22 cellular contexts compared by ENCODE assay signal in genomic region chr13:107642841-107643240, GRCh38.
DNase-seq lines count a peak whose midpoint lies in the region; ATAC-seq lines count a peak whose summit lies in the region.
"Had no signal": no experiment of that assay in that cellular context is flagged by ENCODE, and none has a peak within 500 bp of the region (broad histone marks: within the 10 kb centered on the region; RNA-seq: fewer than 3 reads in every experiment).

No MANE protein-coding gene starts in this region.

- no peak for ATAC-seq in HG03108 (IDR thresholded peaks at IDR 0.05; ENCODE audit: unreplicated experiment)
- ATAC-seq: activated CD8-positive, alpha-beta T cell treated with anti-CD3 and anti-CD28 coated beads, Interleukin-2, amount 10 ng/mL, durations not matched to agents 7 days and 5 days; effector memory CD8-positive, alpha-beta T cell; esophagus mucosa; left lobe of liver; sciatic nerve had no signal

- peak; percentile 7 for DNase-seq in Ammon's horn (ENCODE audit: low spot score)
- peak; percentile 81 for DNase-seq in DMS153 treated with DMSO at 0.1 percent for 48 hours (lab: John Stamatoyannopoulos, UW; ENCODE audit: unreplicated experiment)
- peak; percentile 46 for DNase-seq in NCI-H2081 treated with DMSO at 0.1 percent for 48 hours (lab: John Stamatoyannopoulos, UW)
- peak; percentile 46 to 52 for DNase-seq in cerebellar nuclear complex (lab: John Stamatoyannopoulos, UW)
- DNase-seq in NCI-H1417 treated with DMSO at 0.1 percent for 48 hours (lab: John Stamatoyannopoulos, UW) = no peak
- DNase-seq in head of caudate nucleus = no peak
- DNase-seq: activated CD8-positive, alpha-beta T cell treated with anti-CD3 and anti-CD28 coated beads, Interleukin-2, amount 10 ng/mL, durations not matched to agents 7 days and 5 days; aorta; cortex of kidney; effector memory CD8-positive, alpha-beta T cell; GM23248; immature natural killer cell; Karpas-422; mesenchymal stem cell; NCI-H526 treated with DMSO at 0.1 percent for 48 hours; stimulated activated CD4-positive, alpha-beta T cell treated with anti-CD3 and anti-CD28 coated beads, Interleukin-12 subunit alpha, Interleukin-12 subunit beta, amount 100 ng/mL, for 4 hours; stimulated activated CD4-positive, alpha-beta T cell treated with anti-CD3 and anti-CD28 coated beads, Interleukin-4, amount 100 ng/mL, for 1 hour; upper lobe of left lung had no signal

- intact Hi-C loops in head of caudate nucleus (cut with DNase I) = no loop called here

Comparison
In these comparisons a context has a peak if more than half of its experiments do, and no peak if none do; other contexts are left out.
1. DNase-seq: peak in Ammon's horn (single experiment), DMS153 treated with DMSO at 0.1 percent for 48 hours (single experiment), NCI-H2081 treated with DMSO at 0.1 percent for 48 hours (single experiment) and cerebellar nuclear complex (2 of 2); none in NCI-H1417 treated with DMSO at 0.1 percent for 48 hours (single experiment) and head of caudate nucleus (0 of 42).